ENCODE assay signal across 11 cellular contexts in genomic region chr7:88095-88926, GRCh38.
A peak's percentile ranks its signal among the peaks of the same experiment; 100 is the strongest.
DNase-seq lines count a peak whose midpoint lies in the region; ATAC-seq and TF ChIP-seq lines count a peak whose summit lies in the region.
"Had no signal": no experiment of that assay in that cellular context is flagged by ENCODE, and none has a peak within 500 bp of the region (broad histone marks: within the 10 kb centered on the region; RNA-seq: fewer than 3 reads in every experiment).

No MANE protein-coding gene starts in this region.

- H3K9me3 Mint-ChIP-seq in stimulated activated naive B cell treated with anti-CD40 and anti-IgM and Interleukin-4, amounts not matched to agents 10 μg/mL and 1 μg/mL and 100 μg/mL, for 72 hours: no peaks in the 10 kb centered on the region
- H3K9me3 Mint-ChIP-seq in Caco-2 (ENCODE audit: unreplicated experiment): no peaks in the 10 kb centered on the region

- TF ChIP-seq CTCF in HCT116 (IDR thresholded peaks at IDR 0.05 in 2 of 3, conservative IDR thresholded peaks at IDR 0.05 in 1 of 3; ENCODE audit: borderline replicate concordance in 1 of 3, insufficient read depth in 1 of 3, low read depth in 2 of 3, low read length in 2 of 3) (peak; percentile 31 to 41 (median 35); a peak in 5 of 6 replicates), Caco-2 (IDR thresholded peaks at IDR 0.05; ENCODE audit: insufficient read depth in 1 of 2, low read depth in 1 of 2, low read length in 1 of 2, severe bottlenecking in 1 of 2, unreplicated experiment in 1 of 2) (peak in 1 of 2 experiments; percentile 35)

- peaks cover 18 to 29% of the 10 kb centered on the region in 2 donors for H3K27me3 Mint-ChIP-seq in stimulated activated naive B cell treated with anti-CD40 and anti-IgM and Interleukin-4, amounts not matched to agents 10 μg/mL and 1 μg/mL and 100 μg/mL, for 72 hours
- peaks cover 8% of the 10 kb centered on the region for H3K27me3 Mint-ChIP-seq in Caco-2 (ENCODE audit: insufficient read depth, unreplicated experiment)

- no peak overlapping the region for H3K9ac ChIP-seq in HCT116 (ENCODE audit: low read length)

- DNase-seq in HCT116 (ENCODE audit: low read depth, low spot score): no peak
- peak in 1 of 2 experiments; percentile 41 for DNase-seq in SJCRH30
- peak; percentile 70 for DNase-seq in iPS-NIHi11 (ENCODE audit: low spot score)
- DNase-seq in stimulated activated naive B cell treated with anti-CD40 and anti-IgM and Interleukin-4, amounts not matched to agents 10 μg/mL and 1 μg/mL and 100 μg/mL, for 72 hours: no peak
- no peak for DNase-seq in Caco-2
- DNase-seq in stimulated activated CD4-positive, alpha-beta T cell treated with anti-CD3 and anti-CD28 coated beads, Interleukin-2, amount 100 ng/mL, for 24 hours: no peak
- DNase-seq: left ventricle myocardium superior, MM.1S, NCI-H748 treated with DMSO at 0.1 percent for 48 hours, small intestine had no signal

- POLR2A ChIA-PET in HCT116 (lab: Charles Lee): no interaction called here
- POLR2A ChIA-PET in Caco-2 (lab: Charles Lee): no interaction called here

- intact Hi-C loops in HCT116 (cut with micrococcal nuclease) (no loop called here), Caco-2 (cut with micrococcal nuclease; ENCODE audit: unreplicated experiment) (no loop called here)

- H3K9me2 ChIP-seq in HCT116 (ENCODE audit: insufficient read depth): no peaks in the 10 kb centered on the region

- no peaks in the 10 kb centered on the region for H3K36me3 Mint-ChIP-seq in stimulated activated naive B cell treated with anti-CD40 and anti-IgM and Interleukin-4, amounts not matched to agents 10 μg/mL and 1 μg/mL and 100 μg/mL, for 72 hours
- H3K36me3 Mint-ChIP-seq in Caco-2 (ENCODE audit: insufficient read depth, unreplicated experiment): no peaks in the 10 kb centered on the region

- peaks cover 19 to 25% of the 10 kb centered on the region in 2 donors for H3K4me1 Mint-ChIP-seq in stimulated activated naive B cell treated with anti-CD40 and anti-IgM and Interleukin-4, amounts not matched to agents 10 μg/mL and 1 μg/mL and 100 μg/mL, for 72 hours
- no peaks in the 10 kb centered on the region for H3K4me1 Mint-ChIP-seq in Caco-2 (ENCODE audit: low read depth, unreplicated experiment)

- H3K27ac ChIP-seq in HCT116 (ENCODE audit: low read depth, low read length): no peak overlapping the region
- H3K27ac ChIP-seq in SJCRH30: peak overlapping the region; percentile 91

- H3K9me3 ChIP-seq in HCT116 (ENCODE audit: control insufficient read depth in 1 of 2, insufficient read depth in 1 of 2, low read depth in 1 of 2, low read length in 2 of 2) (no peaks in the 10 kb centered on the region), SJCRH30 (replicated peaks) (no peaks in the 10 kb centered on the region), Caco-2 (no peaks in the 10 kb centered on the region)

- H3K27me3 ChIP-seq in HCT116 (ENCODE audit: insufficient read depth, low read length): peaks cover 10% of the 10 kb centered on the region; the same call in 1 of the 2 replicates
- no peaks in the 10 kb centered on the region for H3K27me3 ChIP-seq in SJCRH30
- H3K27me3 ChIP-seq in Caco-2 (replicated peaks; ENCODE audit: control insufficient read depth, insufficient read depth, low read length): no peaks in the 10 kb centered on the region

- H3K4me1 ChIP-seq in HCT116 (ENCODE audit: control insufficient read depth in 1 of 2, insufficient read depth in 2 of 2, low read length in 2 of 2) (peaks cover 12 to 27% of the 10 kb centered on the region in 2 experiments; a peak in 3 of 4 replicates), SJCRH30 (peaks cover 47% of the 10 kb centered on the region), Caco-2 (no peaks in the 10 kb centered on the region)

- TF ChIP-seq RAD21 in HCT116 (IDR thresholded peaks at IDR 0.05; ENCODE audit: low read depth): peak; percentile 41; the same call in 1 of the 2 replicates

- H3K4me3 ChIP-seq in HCT116 (replicated peaks in 1 of 2; ENCODE audit: low read depth in 1 of 2, low read length in 2 of 2) (no peak overlapping the region), SJCRH30 (no peak overlapping the region), Caco-2 (ENCODE audit: low read depth, low read length) (no peak overlapping the region)

- ATAC-seq in HCT116 (peak; percentile 53; the same call in 1 of the 2 replicates), GM18498 (IDR thresholded peaks at IDR 0.05; ENCODE audit: unreplicated experiment) (no peak)
- no peak for ATAC-seq in stimulated activated naive B cell treated with anti-CD40 and anti-IgM and Interleukin-4, amounts not matched to agents 10 μg/mL and 1 μg/mL and 100 μg/mL, for 72 hours (replicated peaks)

- H4K20me1 ChIP-seq in HCT116 (ENCODE audit: insufficient read depth): no peaks in the 10 kb centered on the region

- no peaks in the 10 kb centered on the region for H3K79me2 ChIP-seq in HCT116 (ENCODE audit: insufficient read depth, low read length)

- CTCF ChIA-PET in HCT116 (lab: Charles Lee): no interaction called here
- CTCF ChIA-PET in Caco-2 (lab: Charles Lee): no interaction called here

- no peak overlapping the region for H3K4me2 ChIP-seq in HCT116 (ENCODE audit: low read length)

- no peak for TF ChIP-seq POLR2A in HCT116 (IDR thresholded peaks at IDR 0.05; ENCODE audit: borderline replicate concordance, extremely low read depth, insufficient read depth, insufficient read length)

- H3K27ac Mint-ChIP-seq in stimulated activated naive B cell treated with anti-CD40 and anti-IgM and Interleukin-4, amounts not matched to agents 10 μg/mL and 1 μg/mL and 100 μg/mL, for 72 hours: peak overlapping the region; percentile 57
- no peak overlapping the region for H3K27ac Mint-ChIP-seq in Caco-2 (ENCODE audit: unreplicated experiment)

- no peak overlapping the region for H3K4me3 Mint-ChIP-seq in stimulated activated naive B cell treated with anti-CD40 and anti-IgM and Interleukin-4, amounts not matched to agents 10 μg/mL and 1 μg/mL and 100 μg/mL, for 72 hours
- H3K4me3 Mint-ChIP-seq in Caco-2 (ENCODE audit: unreplicated experiment): no peak overlapping the region

- H2AFZ ChIP-seq in HCT116 (ENCODE audit: low read depth, low read length, poor library complexity, severe bottlenecking): no peak overlapping the region

- H3K36me3 ChIP-seq in HCT116 (ENCODE audit: control insufficient read depth in 1 of 2, insufficient read depth in 2 of 2, low read length in 2 of 2): no peaks in the 10 kb centered on the region
- no peaks in the 10 kb centered on the region for H3K36me3 ChIP-seq in SJCRH30
- no peaks in the 10 kb centered on the region for H3K36me3 ChIP-seq in Caco-2 (ENCODE audit: control insufficient read depth, insufficient read depth, low read length)

- RAD21 ChIA-PET in HCT116 (lab: Charles Lee; ENCODE audit: low non-redundant PET in 1 of 2, low total read pairs in 2 of 2, uncharacterized antibody in 2 of 2, unreplicated experiment in 2 of 2): no interaction called here

- BruUV-seq in HCT116 (replicated peaks; lab: Mats Ljungman, UMichigan): no TSS peak
- BruUV-seq in Caco-2 (replicated peaks; lab: Mats Ljungman, UMichigan): no TSS peak

TF ChIP-seq in HCT116, 20 proteins besides CTCF, POLR2A, EP300 and RAD21:
- TF ChIP-seq YY1 (IDR thresholded peaks at IDR 0.05; ENCODE audit: extremely low read depth, insufficient replicate concordance, low read depth, low read length) (no peak), CEBPB (IDR thresholded peaks at IDR 0.05; ENCODE audit: low read depth) (no peak), EGR1 (IDR thresholded peaks at IDR 0.05; ENCODE audit: low read depth) (no peak), CBX3 (IDR thresholded peaks at IDR 0.05; ENCODE audit: low read depth) (no peak), EZH2 (IDR thresholded peaks at IDR 0.05) (no peak), ZFX (IDR thresholded peaks at IDR 0.05) (no peak), ZNF274 (IDR thresholded peaks at IDR 0.05; ENCODE audit: low read depth, low read length) (no peak), REST (IDR thresholded peaks at IDR 0.05; ENCODE audit: low read depth) (no peak), TCF7L2 (IDR thresholded peaks at IDR 0.05; ENCODE audit: borderline replicate concordance, extremely low read depth, insufficient read depth, insufficient read length) (no peak), FOSL1 (IDR thresholded peaks at IDR 0.05; ENCODE audit: low read depth) (no peak), JUND (IDR thresholded peaks at IDR 0.05) (no peak)
